ENCODE assay signal across 8 cellular contexts in the genomic region with DNA sequence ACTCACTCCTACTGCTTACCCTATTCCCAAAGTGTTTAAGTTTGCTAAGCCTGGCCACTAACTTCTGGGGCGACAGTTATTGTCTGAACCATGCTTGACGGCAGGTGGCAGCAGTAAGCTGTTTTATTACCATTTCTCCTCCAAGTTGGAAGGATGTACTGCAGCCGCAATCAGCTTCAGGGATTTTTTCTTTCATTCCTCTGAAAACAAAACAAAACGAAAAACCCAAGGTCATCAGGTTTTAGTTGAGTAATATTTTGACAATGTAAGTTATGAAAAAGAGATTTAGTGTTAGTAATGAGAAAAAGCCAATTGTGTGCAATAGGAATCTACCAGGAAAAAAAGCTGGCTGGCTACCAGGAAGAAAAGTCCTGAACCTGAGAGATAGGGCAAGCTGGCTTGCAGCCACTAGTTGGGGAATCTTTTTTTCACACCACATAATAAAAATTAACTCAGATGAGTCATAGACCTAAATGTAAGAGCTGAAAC. TPM values are rescaled to one million over a fixed set of nuclear protein-coding genes. Genes with fewer than 3 reads are reported as not detected.
DNase-seq lines count a peak whose midpoint lies in the region; ATAC-seq and TF ChIP-seq lines count a peak whose summit lies in the region.

No MANE protein-coding gene starts in this region.

- peaks cover 17% of the 10 kb centered on the region for H3K27me3 Mint-ChIP-seq in CD4-positive, CD25-positive, alpha-beta regulatory T cell
- no peaks in the 10 kb centered on the region for H3K27me3 Mint-ChIP-seq in neural crest cell (ENCODE audit: low read depth)

- H3K36me3 ChIP-seq in CD4-positive, CD25-positive, alpha-beta regulatory T cell (ENCODE audit: control insufficient read depth, insufficient read depth, low read length): no peaks in the 10 kb centered on the region
- H3K36me3 ChIP-seq in fibroblast of lung (ENCODE audit: control insufficient read depth, insufficient read depth, low read length): no peaks in the 10 kb centered on the region

- no peak overlapping the region for H3K9ac ChIP-seq in fibroblast of lung (ENCODE audit: insufficient read depth, low read length)

- TF ChIP-seq CTCF in fibroblast of lung (conservative IDR thresholded peaks at IDR 0.05 in 1 of 2, IDR thresholded peaks at IDR 0.05 in 1 of 2; ENCODE audit: low read depth in 1 of 2, low read length in 2 of 2) (peak; percentile 56 to 58), neural crest cell (conservative IDR thresholded peaks at IDR 0.05) (peak; percentile 76)

- no peak overlapping the region for H3K4me3 ChIP-seq in CD4-positive, CD25-positive, alpha-beta regulatory T cell (ENCODE audit: low read depth, low read length)
- H3K4me3 ChIP-seq in fibroblast of lung (replicated peaks in 1 of 4; ENCODE audit: control extremely low read depth in 1 of 4, insufficient read depth in 1 of 4, low read depth in 3 of 4, low read length in 4 of 4): no peak overlapping the region

- peaks cover 0 to 3% (median 0%) of the 10 kb centered on the region in 7 donors for H3K9me3 Mint-ChIP-seq in CD4-positive, CD25-positive, alpha-beta regulatory T cell
- peaks cover 4% of the 10 kb centered on the region for H3K9me3 Mint-ChIP-seq in neural crest cell

- H3K4me1 ChIP-seq in CD4-positive, CD25-positive, alpha-beta regulatory T cell (ENCODE audit: control insufficient read depth, insufficient read depth, low read length, poor library complexity, severe bottlenecking): no peaks in the 10 kb centered on the region
- no peaks in the 10 kb centered on the region for H3K4me1 ChIP-seq in fibroblast of lung (ENCODE audit: control insufficient read depth, extremely low read depth, insufficient read depth, low read length)

- H3K4me2 ChIP-seq in fibroblast of lung (ENCODE audit: extremely low read depth, insufficient read depth, low read length): peak overlapping the region; percentile 25

- peak; percentile 26 to 56 (median 26) for DNase-seq in CD4-positive, CD25-positive, alpha-beta regulatory T cell
- DNase-seq in NCI-H526 (lab: John Stamatoyannopoulos, UW) (peak; percentile 19 to 54), activated T-cell treated with anti-CD3 and anti-CD28 coated beads for 24 hours (ENCODE audit: low read depth) (peak; percentile 20), fibroblast of lung (ENCODE audit: low read depth in 2 of 2) (peak; percentile 72 to 85), neural crest cell (ENCODE audit: low read depth, low spot score) (peak; percentile 61), ureter (ENCODE audit: low spot score) (peak; percentile 54)

- no peak overlapping the region for H2AFZ ChIP-seq in fibroblast of lung (ENCODE audit: low read length)

- H3K27me3 ChIP-seq in CD4-positive, CD25-positive, alpha-beta regulatory T cell (ENCODE audit: control insufficient read depth, insufficient read depth, low read length): peaks cover 2% of the 10 kb centered on the region
- no peaks in the 10 kb centered on the region for H3K27me3 ChIP-seq in fibroblast of lung (ENCODE audit: control insufficient read depth, insufficient read depth, low read length)

- no peaks in the 10 kb centered on the region for H4K20me1 ChIP-seq in fibroblast of lung (ENCODE audit: control insufficient read depth, extremely low read depth, insufficient read depth, low read length)

- H3K79me2 ChIP-seq in fibroblast of lung (ENCODE audit: control insufficient read depth, insufficient read depth, low read length): no peaks in the 10 kb centered on the region

- H3K27ac Mint-ChIP-seq in CD4-positive, CD25-positive, alpha-beta regulatory T cell: no peak overlapping the region
- H3K27ac Mint-ChIP-seq in neural crest cell (ENCODE audit: unreplicated experiment): no peak overlapping the region

- H3K4me3 Mint-ChIP-seq in CD4-positive, CD25-positive, alpha-beta regulatory T cell: no peak overlapping the region
- H3K4me3 Mint-ChIP-seq in neural crest cell: no peak overlapping the region

- ATAC-seq in CD4-positive, CD25-positive, alpha-beta regulatory T cell (ENCODE audit: low read depth in 2 of 2): peak in 1 of 2 donors; percentile 37
- ATAC-seq in GM18870 (IDR thresholded peaks at IDR 0.05; ENCODE audit: unreplicated experiment) (peak; percentile 76), HG03108 (IDR thresholded peaks at IDR 0.05; ENCODE audit: unreplicated experiment) (peak; percentile 87)

- H3K36me3 Mint-ChIP-seq in CD4-positive, CD25-positive, alpha-beta regulatory T cell: no peaks in the 10 kb centered on the region
- no peaks in the 10 kb centered on the region for H3K36me3 Mint-ChIP-seq in neural crest cell (ENCODE audit: low read depth)

- H3K27ac ChIP-seq in CD4-positive, CD25-positive, alpha-beta regulatory T cell (ENCODE audit: insufficient read depth, low read length, poor library complexity, severe bottlenecking): no peak overlapping the region
- no peak overlapping the region for H3K27ac ChIP-seq in fibroblast of lung (ENCODE audit: insufficient read depth, low read length)

- no peaks in the 10 kb centered on the region for H3K9me3 ChIP-seq in CD4-positive, CD25-positive, alpha-beta regulatory T cell (ENCODE audit: control insufficient read depth in 2 of 2, low read length in 2 of 2)
- no peaks in the 10 kb centered on the region for H3K9me3 ChIP-seq in fibroblast of lung (ENCODE audit: control insufficient read depth, insufficient read depth, low read depth, low read length)

- H3K4me1 Mint-ChIP-seq in CD4-positive, CD25-positive, alpha-beta regulatory T cell: no peaks in the 10 kb centered on the region
- H3K4me1 Mint-ChIP-seq in neural crest cell: no peaks in the 10 kb centered on the region

RNA-seq across cellular contexts. Expression of gene RAB9B, which starts 13.2 kb away (rescaled TPM):
- 0.22 TPM for total RNA-seq in CD4-positive, CD25-positive, alpha-beta regulatory T cell
- under 1 TPM in 3 of 4 donors, not detected in 1; 0.05 to 0.17 (median 0.11) TPM for polyA plus RNA-seq in CD4-positive, CD25-positive, alpha-beta regulatory T cell
- 0.50 and 0.77 TPM in 2 replicates for total RNA-seq in fibroblast of lung
- 0.47 and 0.90 TPM in 2 replicates for polyA plus RNA-seq in fibroblast of lung
- 0.32 and 0.47 TPM in 2 replicates for polyA plus RNA-seq in fibroblast of lung (2012)
- polyA minus RNA-seq in fibroblast of lung (ENCODE audit: low replicate concordance): 0.07 TPM in 1 of 2 replicates, not detected in the other
- 3.4 and 3.7 TPM in 2 replicates for total RNA-seq in neural crest cell
- total RNA-seq in ureter: 6.5 TPM

Comparison
In these comparisons a context has a peak if more than half of its experiments do, and no peak if none do; other contexts are left out.
1. DNase-seq: peak in every context shown above with its lines; median percentile 78 in fibroblast of lung; 61 in neural crest cell; 54 in ureter; 36 in NCI-H526; 26 in CD4-positive, CD25-positive, alpha-beta regulatory T cell; 20 in activated T-cell treated with anti-CD3 and anti-CD28 coated beads for 24 hours.